ENCODE assay signal across 21 cellular contexts in genomic region chr2:32838949-32839348, GRCh38.
DNase-seq lines count a peak whose midpoint lies in the region; ATAC-seq and TF ChIP-seq lines count a peak whose summit lies in the region.
"Had no signal": no experiment of that assay in that cellular context is flagged by ENCODE, and none has a peak within 500 bp of the region (broad histone marks: within the 10 kb centered on the region; RNA-seq: fewer than 3 reads in every experiment).

No MANE protein-coding gene starts in this region.

- ATAC-seq in left lobe of liver = peak; percentile 47
- ATAC-seq: A549, PC-3, T-cell had no signal

- H3K4me1 ChIP-seq in OCI-LY3 (ENCODE audit: low read length) (peaks cover 26% of the 10 kb centered on the region), spleen (peaks cover 0 to 12% (median 2%) of the 10 kb centered on the region in 6 donors), esophagus muscularis mucosa (peaks cover 0 to 9% (median 5%) of the 10 kb centered on the region in 4 donors)
- H3K4me1 ChIP-seq: A549 had no signal

- H3K36me3 ChIP-seq in OCI-LY3 (replicated peaks; ENCODE audit: low read depth, low read length) = no peaks in the 10 kb centered on the region
- H3K36me3 ChIP-seq in spleen = no peaks in the 10 kb centered on the region
- H3K36me3 ChIP-seq in esophagus muscularis mucosa = no peaks in the 10 kb centered on the region

- H3K4me3 Mint-ChIP-seq in IgD-negative memory B cell = no peak overlapping the region
- H3K4me3 Mint-ChIP-seq: CD4-positive, CD25-positive, alpha-beta regulatory T cell; H9; HFFc6; T-cell had no signal

- H3K4me3 ChIP-seq in OCI-LY3 (ENCODE audit: low read length) (no peak overlapping the region), spleen (no peak overlapping the region), esophagus muscularis mucosa (no peak overlapping the region)
- H3K4me3 ChIP-seq: A549 had no signal

- intact Hi-C loops in spleen (cut with DNase I; ENCODE audit: low total_unique reads) = no loop called here
- intact Hi-C loops in esophagus muscularis mucosa (cut with DNase I) = no loop called here

- peaks cover 1% of the 10 kb centered on the region for H3K27me3 Mint-ChIP-seq in IgD-negative memory B cell

- H4K20me1 ChIP-seq in OCI-LY3 (ENCODE audit: insufficient read depth, low read length) = no peaks in the 10 kb centered on the region

- H3K9me3 ChIP-seq in OCI-LY3 (ENCODE audit: insufficient read depth, low read length) (no peaks in the 10 kb centered on the region), spleen (no peaks in the 10 kb centered on the region), esophagus muscularis mucosa (no peaks in the 10 kb centered on the region)
- H3K9me3 ChIP-seq: A549 had no signal

- H2AFZ ChIP-seq in OCI-LY3 (ENCODE audit: low read depth, low read length) = peak overlapping the region; percentile 35; the same call in 1 of the 2 replicates

- TF ChIP-seq EP300 in esophagus muscularis mucosa (IDR thresholded peaks at IDR 0.05) = no peak

- in situ Hi-C loops in GM13976 (cut with MboI; ENCODE audit: low sequenced_read_pairs, unreplicated experiment) = no loop called here

- no peak for TF ChIP-seq POLR2A in spleen (IDR thresholded peaks at IDR 0.05)
- no peak for TF ChIP-seq POLR2A in esophagus muscularis mucosa (IDR thresholded peaks at IDR 0.05; ENCODE audit: low read depth)

- no peaks in the 10 kb centered on the region for H3K36me3 Mint-ChIP-seq in IgD-negative memory B cell
- H3K36me3 Mint-ChIP-seq: CD4-positive, CD25-positive, alpha-beta regulatory T cell; T-cell had no signal

- peaks cover 15 to 25% (median 22%) of the 10 kb centered on the region in 3 donors for H3K4me1 Mint-ChIP-seq in IgD-negative memory B cell
- H3K4me1 Mint-ChIP-seq: CD4-positive, CD25-positive, alpha-beta regulatory T cell had no signal

- peaks cover 0 to 1% (median 0%) of the 10 kb centered on the region in 3 donors for H3K9me3 Mint-ChIP-seq in IgD-negative memory B cell
- H3K9me3 Mint-ChIP-seq: H9, HFFc6, T-cell had no signal

- H3K79me2 ChIP-seq in OCI-LY3 (ENCODE audit: low read length) = no peaks in the 10 kb centered on the region

- TF ChIP-seq CTCF in OCI-LY3 (IDR thresholded peaks at IDR 0.05; ENCODE audit: low read depth, low read length) (no peak), spleen (IDR thresholded peaks at IDR 0.05 in 8 of 11, conservative IDR thresholded peaks at IDR 0.05 in 3 of 11) (no peak), GM13976 (IDR thresholded peaks at IDR 0.05; ENCODE audit: borderline replicate concordance, control extremely low read depth, extremely low read depth, insufficient read depth, missing control alignments) (no peak), esophagus muscularis mucosa (IDR thresholded peaks at IDR 0.05) (no peak)

- H3K27ac Mint-ChIP-seq in IgD-negative memory B cell = peak overlapping the region in 2 of 3 donors; percentile 0 to 47
- H3K27ac Mint-ChIP-seq: CD4-positive, CD25-positive, alpha-beta regulatory T cell; H9; HFFc6; T-cell had no signal

- DNase-seq in left lobe of liver (ENCODE audit: low spot score) (peak; percentile 51), spleen (no peak), GM13976 (ENCODE audit: low spot score) (no peak), esophagus muscularis mucosa (ENCODE audit: extremely low spot score) (no peak), HUDEP-2 (lab: John Stamatoyannopoulos, UW; ENCODE audit: unreplicated experiment in 76 of 76) (no peak)
- DNase-seq: CD4-positive, CD25-positive, alpha-beta regulatory T cell; H9; HFFc6; NCI-H1417; NCI-H1694 treated with DMSO at 0.1 percent for 48 hours; NCI-H2081 treated with DMSO at 0.1 percent for 48 hours; NCI-H2171 treated with DMSO at 0.1 percent for 48 hours; NCI-H446; NCI-H526; PC-3; Right ventricle myocardium superior; T-cell had no signal

- peak overlapping the region; percentile 27; the same call in 1 of the 2 replicates for H3K4me2 ChIP-seq in OCI-LY3 (ENCODE audit: low read length)
- H3K4me2 ChIP-seq: A549, KMS-11 had no signal

- WGBS in spleen, 5 donors = 36 to 50% (median 44%) methylated on average over 4 of the region's 4 CpGs
- WGBS in esophagus muscularis mucosa = 85% methylated on average over 4 of the region's 4 CpGs

- H3K27ac ChIP-seq in OCI-LY3 (ENCODE audit: low read length) (no peak overlapping the region), spleen (peak overlapping the region in 5 of 8 donors; percentile 5 to 36 (median 29)), esophagus muscularis mucosa (replicated peaks in 1 of 4) (no peak overlapping the region)
- H3K27ac ChIP-seq: A549, KMS-11 had no signal

- H3K9ac ChIP-seq in OCI-LY3 (ENCODE audit: low read length) = no peak overlapping the region
- H3K9ac ChIP-seq: KMS-11 had no signal

- H3K27me3 ChIP-seq in OCI-LY3 (ENCODE audit: low read depth, low read length) = no peaks in the 10 kb centered on the region
- no peaks in the 10 kb centered on the region for H3K27me3 ChIP-seq in spleen (replicated peaks in 1 of 7)
- no peaks in the 10 kb centered on the region for H3K27me3 ChIP-seq in esophagus muscularis mucosa

Comparison
In these comparisons a context has a peak if more than half of its experiments do, and no peak if none do; other contexts are left out.
1. H3K27ac ChIP-seq: peak in spleen (5 of 8); none in OCI-LY3 (single experiment) and esophagus muscularis mucosa (0 of 4).